In genomic region chr12:59803735-59804134, GRCh38 we compare ENCODE assay signal across 16 cellular contexts.
A peak's percentile ranks its signal among the peaks of the same experiment; 100 is the strongest.
DNase-seq lines count a peak whose midpoint lies in the region; ATAC-seq and TF ChIP-seq lines count a peak whose summit lies in the region.
"Had no signal": no experiment of that assay in that cellular context is flagged by ENCODE, and none has a peak within 500 bp of the region (broad histone marks: within the 10 kb centered on the region; RNA-seq: fewer than 3 reads in every experiment).

No MANE protein-coding gene starts in this region.

- intact Hi-C loops in Panc1 (cut with micrococcal nuclease; ENCODE audit: unreplicated experiment) = no loop called here
- intact Hi-C loops in adrenal gland (cut with DNase I) = loop anchor here in 1 of 2 donors (10.0 kb wide), 1 partner anchor 209 kb away; the partner anchor contains the start of gene SLC16A7

- peak overlapping the region; percentile 79 for H3K4me2 ChIP-seq in osteoblast (ENCODE audit: insufficient read depth, low read length)

- whole genome bisulfite sequencing in adrenal gland, 4 donors = 67 to 100% (median 90%) methylated on average over 1 of the region's 1 CpG

- CTCF ChIA-PET in Panc1 (lab: Charles Lee) = no interaction called here

- in situ Hi-C loops in Panc1 (cut with HindIII; ENCODE audit: low pct_unique_long_range_greater_than_20kb, low sequenced_read_pairs) = no loop called here

- 0 out of 2 replicates have a peak overlapping the region, but pooled peaks have one; percentile 5 for H3K27ac ChIP-seq in Panc1 (ENCODE audit: low read length)
- H3K27ac ChIP-seq in osteoblast (ENCODE audit: low read depth, low read length) = no peak overlapping the region
- H3K27ac ChIP-seq in adrenal gland = no peak overlapping the region
- H3K27ac ChIP-seq: pancreas had no signal

- ATAC-seq in Panc1 (0 out of 2 replicates have a peak, but pooled peaks have one; percentile 21), GM18505 (IDR thresholded peaks at IDR 0.05; ENCODE audit: unreplicated experiment) (no peak)
- ATAC-seq: effector memory CD8-positive, alpha-beta T cell had no signal

- DNase-seq in ELR (ENCODE audit: low read depth) (peak; percentile 17), Panc1 (ENCODE audit: low read depth, low spot score) (no peak), epithelial cell of proximal tubule (ENCODE audit: low read depth) (peak; percentile 56), osteoblast (ENCODE audit: insufficient read length, low spot score, missing footprints) (no peak), adrenal gland (no peak), RKO (ENCODE audit: low spot score) (no peak)
- no peak for DNase-seq in stimulated activated CD4-positive, alpha-beta T cell treated with anti-CD3 and anti-CD28 coated beads, Interleukin-15, amount 100 ng/mL, for 24 hours
- DNase-seq: CD4-positive, alpha-beta memory T cell; effector memory CD8-positive, alpha-beta T cell; MV-4-11; NCI-H524; pancreas; SHP77 treated with DMSO at 0.1 percent for 48 hours; stimulated activated CD4-positive, alpha-beta T cell treated with anti-CD3 and anti-CD28 coated beads, Interleukin-4, amount 100 ng/mL, for 1 hour; stimulated activated naive CD4-positive, alpha-beta T cell had no signal

- no peaks in the 10 kb centered on the region for H3K9me3 ChIP-seq in Panc1 (ENCODE audit: control insufficient read depth, insufficient read depth, low read depth, low read length)
- no peaks in the 10 kb centered on the region for H3K9me3 ChIP-seq in osteoblast (ENCODE audit: low read depth, low read length)
- H3K9me3 ChIP-seq in adrenal gland (replicated peaks in 1 of 3) = peaks cover 0 to 5% (median 0%) of the 10 kb centered on the region in 3 donors
- H3K9me3 ChIP-seq: pancreas had no signal

- H3K27me3 ChIP-seq in Panc1 (ENCODE audit: control insufficient read depth, insufficient read depth, low read length) (no peaks in the 10 kb centered on the region), osteoblast (ENCODE audit: insufficient read depth, low read length) (no peaks in the 10 kb centered on the region), adrenal gland (no peaks in the 10 kb centered on the region)
- H3K27me3 ChIP-seq: pancreas had no signal

- H2AFZ ChIP-seq in osteoblast (ENCODE audit: low read length) = peak overlapping the region; percentile 90

- H4K20me1 ChIP-seq in osteoblast (ENCODE audit: insufficient read depth, low read length) = no peaks in the 10 kb centered on the region

- TF ChIP-seq CTCF in Panc1 (IDR thresholded peaks at IDR 0.05) = no peak
- TF ChIP-seq CTCF in epithelial cell of proximal tubule (conservative IDR thresholded peaks at IDR 0.05; ENCODE audit: low read depth, low read length) = no peak
- no peak for TF ChIP-seq CTCF in osteoblast (IDR thresholded peaks at IDR 0.05; ENCODE audit: extremely low read depth, low read depth, low read length)
- TF ChIP-seq CTCF in adrenal gland (IDR thresholded peaks at IDR 0.05) = no peak

- POLR2A ChIA-PET in Panc1 (lab: Charles Lee) = no interaction called here

- H3K36me3 ChIP-seq in Panc1 (ENCODE audit: control insufficient read depth, insufficient read depth, low read length) = no peaks in the 10 kb centered on the region
- H3K36me3 ChIP-seq in osteoblast (ENCODE audit: insufficient read depth, low read length) = no peaks in the 10 kb centered on the region
- no peaks in the 10 kb centered on the region for H3K36me3 ChIP-seq in adrenal gland (replicated peaks in 1 of 2)
- H3K36me3 ChIP-seq: pancreas had no signal

- H3K4me3 ChIP-seq in Panc1 (ENCODE audit: low read depth in 2 of 2, low read length in 2 of 2) (peak overlapping the region; percentile 10 to 41), epithelial cell of proximal tubule (ENCODE audit: low read depth, low read length) (peak overlapping the region; percentile 42), osteoblast (ENCODE audit: insufficient read depth, low read length) (peak overlapping the region; percentile 63), adrenal gland (peak overlapping the region in 1 of 4 donors; percentile 19)
- H3K4me3 ChIP-seq: pancreas had no signal

- H3K4me1 ChIP-seq in Panc1 (ENCODE audit: control insufficient read depth, insufficient read depth, low read length) (no peaks in the 10 kb centered on the region), osteoblast (ENCODE audit: insufficient read depth, low read length) (no peaks in the 10 kb centered on the region), adrenal gland (replicated peaks in 1 of 2) (peaks cover 0 to 3% of the 10 kb centered on the region in 2 donors)
- H3K4me1 ChIP-seq: pancreas had no signal

- H3K79me2 ChIP-seq in osteoblast (ENCODE audit: insufficient read depth, low read length) = no peaks in the 10 kb centered on the region

- no TSS peak for BruUV-seq in Panc1 (replicated peaks; lab: Mats Ljungman, UMichigan)

- TF ChIP-seq POLR2A in adrenal gland (IDR thresholded peaks at IDR 0.05) (no peak), GM18505 (IDR thresholded peaks at IDR 0.05; ENCODE audit: borderline replicate concordance, extremely low read depth, insufficient read depth, insufficient read length) (no peak)

Comparison
In these comparisons a context has a peak if more than half of its experiments do, and no peak if none do; other contexts are left out.
1. DNase-seq: peak in ELR (single experiment) and epithelial cell of proximal tubule (single experiment); none in Panc1 (single experiment), osteoblast (single experiment), adrenal gland (0 of 7), RKO (single experiment) and stimulated activated CD4-positive, alpha-beta T cell treated with anti-CD3 and anti-CD28 coated beads, Interleukin-15, amount 100 ng/mL, for 24 hours (single experiment).